ENCODE assay signal across 17 cellular contexts in the genomic region with DNA sequence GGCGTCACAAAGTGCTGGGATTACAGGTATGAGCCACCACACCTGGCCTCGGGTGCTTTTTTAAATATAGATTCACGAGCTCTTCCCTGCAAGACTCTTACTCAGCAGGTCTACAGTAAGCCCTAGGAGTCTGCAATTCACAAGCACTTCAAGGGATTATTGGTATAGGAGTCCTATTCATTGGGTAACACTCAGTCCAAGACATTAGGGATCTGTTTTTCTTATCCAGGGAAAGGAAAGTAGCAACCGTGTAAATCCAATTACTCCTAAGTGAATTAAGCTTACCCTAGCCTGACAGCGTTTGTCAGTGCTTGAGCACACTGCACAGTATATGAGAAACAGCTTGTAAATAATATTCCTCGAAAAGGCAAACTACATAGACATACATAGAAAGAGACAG.
A peak's percentile ranks its signal among the peaks of the same experiment; 100 is the strongest.
DNase-seq lines count a peak whose midpoint lies in the region; ATAC-seq and TF ChIP-seq lines count a peak whose summit lies in the region.
"Had no signal": no experiment of that assay in that cellular context is flagged by ENCODE, and none has a peak within 500 bp of the region (broad histone marks: within the 10 kb centered on the region; RNA-seq: fewer than 3 reads in every experiment).

No MANE protein-coding gene starts in this region.

- H3K4me2 ChIP-seq in mammary epithelial cell (ENCODE audit: insufficient read depth, low read depth, low read length) = no peak overlapping the region
- no peak overlapping the region for H3K4me2 ChIP-seq in smooth muscle cell
- H3K4me2 ChIP-seq: BLaER1 had no signal

- peak; percentile 54 for ATAC-seq in esophagus mucosa
- ATAC-seq: CD8-positive, alpha-beta T cell had no signal

- H3K27ac Mint-ChIP-seq in MCF 10A (ENCODE audit: low read depth, unreplicated experiment) = peak overlapping the region; percentile 25
- H3K27ac Mint-ChIP-seq: CD8-positive, alpha-beta T cell; IgD-negative memory B cell had no signal

- H3K9ac ChIP-seq in mammary epithelial cell (ENCODE audit: insufficient read depth, low read length) (no peak overlapping the region), smooth muscle cell (ENCODE audit: low read depth) (no peak overlapping the region)
- H3K9ac ChIP-seq: BLaER1 had no signal

- H2AFZ ChIP-seq in mammary epithelial cell (ENCODE audit: low read depth, low read length) (no peak overlapping the region), smooth muscle cell (ENCODE audit: low read depth) (no peak overlapping the region)

- peaks cover 12% of the 10 kb centered on the region for H3K4me1 ChIP-seq in mammary epithelial cell (ENCODE audit: insufficient read depth, low read length)
- no peaks in the 10 kb centered on the region for H3K4me1 ChIP-seq in smooth muscle cell (ENCODE audit: low read depth)

- intact Hi-C loops in MCF 10A (cut with micrococcal nuclease) (no loop called here), mammary epithelial cell (cut with micrococcal nuclease) (no loop called here)

- no peaks in the 10 kb centered on the region for H3K27me3 ChIP-seq in mammary epithelial cell (ENCODE audit: insufficient read depth, low read length)
- H3K27me3 ChIP-seq in smooth muscle cell (ENCODE audit: low read depth) = no peaks in the 10 kb centered on the region
- H3K27me3 ChIP-seq: BLaER1 had no signal

- H3K9me3 ChIP-seq in mammary epithelial cell (replicated peaks; ENCODE audit: insufficient read depth, low read length) (no peaks in the 10 kb centered on the region), smooth muscle cell (replicated peaks; ENCODE audit: low read depth) (no peaks in the 10 kb centered on the region)
- H3K9me3 ChIP-seq: BLaER1 had no signal

- H3K27me3 Mint-ChIP-seq in MCF 10A (ENCODE audit: insufficient read depth, unreplicated experiment) = no peaks in the 10 kb centered on the region

- dilution Hi-C loops in mammary epithelial cell (cut with HindIII; ENCODE audit: low sequenced_read_pairs) = no loop called here

- H3F3A ChIP-seq in smooth muscle cell (ENCODE audit: low read depth) = no peaks in the 10 kb centered on the region

- no peaks in the 10 kb centered on the region for H3K9me3 Mint-ChIP-seq in MCF 10A (ENCODE audit: unreplicated experiment)
- H3K9me3 Mint-ChIP-seq: CD8-positive, alpha-beta T cell had no signal

- POLR2A ChIA-PET in MCF 10A (lab: Yijun Ruan, JAX) (interaction anchor here (0.6 to 1.7 kb wide), 6 partner anchors 15 to 218 kb away, joined by 3 to 5 read pairs (median 3); a partner anchor contains a TSS), RWPE1 (lab: Yijun Ruan, JAX; ENCODE audit: low non-redundant PET) (no interaction called here)

- peaks cover 16% of the 10 kb centered on the region for H3K4me1 Mint-ChIP-seq in MCF 10A (ENCODE audit: insufficient read depth, unreplicated experiment)
- H3K4me1 Mint-ChIP-seq: IgD-negative memory B cell had no signal

- CTCF ChIA-PET in MCF 10A (lab: Yijun Ruan, JAX) = interaction anchor here (0.9 to 1.1 kb wide), 3 partner anchors 10 to 36 kb away, joined by 3 to 4 read pairs (median 3); no protein-coding TSS in a partner anchor
- CTCF ChIA-PET in mammary epithelial cell (lab: Charles Lee; ENCODE audit: low non-redundant PET) = no interaction called here
- CTCF ChIA-PET in RWPE1 (lab: Yijun Ruan, JAX) = no interaction called here

- 83% methylated on average over 5 of the region's 6 CpGs for WGBS in mammary epithelial cell (ENCODE audit: low coverage, missing lambda C conversion rate)
- 74% methylated on average over 6 of the region's 6 CpGs for WGBS in smooth muscle cell (ENCODE audit: low lambda C conversion rate)

- H3K36me3 ChIP-seq in mammary epithelial cell (ENCODE audit: insufficient read depth, low read length) (peaks cover 25% of the 10 kb centered on the region), smooth muscle cell (ENCODE audit: low read depth) (no peaks in the 10 kb centered on the region)

- in situ Hi-C loops in mammary epithelial cell (cut with MboI; ENCODE audit: low sequenced_read_pairs in 2 of 2) = no loop called here

- peaks cover 62% of the 10 kb centered on the region for H3K79me2 ChIP-seq in mammary epithelial cell (ENCODE audit: insufficient read depth, low read length)
- H3K79me2 ChIP-seq in smooth muscle cell (ENCODE audit: low read depth) = peaks cover 97% of the 10 kb centered on the region

- TF ChIP-seq CTCF in MCF 10A (IDR thresholded peaks at IDR 0.05; ENCODE audit: unreplicated experiment) (no peak), mammary epithelial cell (conservative IDR thresholded peaks at IDR 0.05 in 1 of 2, IDR thresholded peaks at IDR 0.05 in 1 of 2; ENCODE audit: extremely low read depth in 1 of 2, insufficient read depth in 1 of 2, low read depth in 1 of 2, low read length in 2 of 2) (no peak), RWPE1 (conservative IDR thresholded peaks at IDR 0.05; ENCODE audit: low read depth) (no peak), smooth muscle cell (IDR thresholded peaks at IDR 0.05; ENCODE audit: borderline replicate concordance, insufficient read depth, poor library complexity, severe bottlenecking) (no peak)

- BruUV-seq in MCF 10A (replicated peaks; lab: Mats Ljungman, UMichigan) (no TSS peak), mammary epithelial cell (replicated peaks; lab: Mats Ljungman, UMichigan) (no TSS peak)

- H3K4me3 Mint-ChIP-seq in MCF 10A (ENCODE audit: unreplicated experiment) = no peak overlapping the region
- H3K4me3 Mint-ChIP-seq: CD8-positive, alpha-beta T cell; IgD-negative memory B cell had no signal

- no peaks in the 10 kb centered on the region for H4K20me1 ChIP-seq in mammary epithelial cell (ENCODE audit: insufficient read depth, low read length)
- H4K20me1 ChIP-seq in smooth muscle cell (ENCODE audit: low read depth) = peaks cover 83% of the 10 kb centered on the region
- H4K20me1 ChIP-seq: BLaER1 had no signal

- H3K4me3 ChIP-seq in mammary epithelial cell (replicated peaks in 1 of 3; ENCODE audit: insufficient read depth in 1 of 3, low read depth in 2 of 3, low read length in 3 of 3) (no peak overlapping the region), smooth muscle cell (no peak overlapping the region)
- H3K4me3 ChIP-seq: BLaER1 had no signal

- DNase-seq in MCF 10A (ENCODE audit: unreplicated experiment) = no peak
- DNase-seq in mammary epithelial cell = no peak
- DNase-seq in RWPE1 (ENCODE audit: low spot score) = no peak
- DNase-seq in smooth muscle cell (lab: John Stamatoyannopoulos, UW; ENCODE audit: unreplicated experiment) = no peak
- no peak for DNase-seq in NCI-H187 (lab: John Stamatoyannopoulos, UW)
- no peak for DNase-seq in EL
- no peak for DNase-seq in nucleus accumbens (lab: John Stamatoyannopoulos, UW)
- DNase-seq: 8988T; CD8-positive, alpha-beta T cell; GOT3; NCI-H1417; NCI-H1930; NCI-H2171 treated with DMSO at 0.1 percent for 48 hours; SHP77 treated with DMSO at 0.1 percent for 48 hours had no signal

- no peak overlapping the region for H3K27ac ChIP-seq in mammary epithelial cell (ENCODE audit: insufficient read depth, low read depth, low read length)
- H3K27ac ChIP-seq in RWPE1 = peak overlapping the region; percentile 44; the same call in 1 of the 2 replicates
- H3K27ac ChIP-seq in smooth muscle cell (ENCODE audit: low read depth) = peak overlapping the region; percentile 65
- H3K27ac ChIP-seq: BLaER1 had no signal

- H3K36me3 Mint-ChIP-seq in MCF 10A (ENCODE audit: insufficient read depth, unreplicated experiment) = peaks cover 44% of the 10 kb centered on the region
- H3K36me3 Mint-ChIP-seq: CD8-positive, alpha-beta T cell; IgD-negative memory B cell had no signal
